16 cellular contexts compared by ENCODE assay signal in the genomic region with DNA sequence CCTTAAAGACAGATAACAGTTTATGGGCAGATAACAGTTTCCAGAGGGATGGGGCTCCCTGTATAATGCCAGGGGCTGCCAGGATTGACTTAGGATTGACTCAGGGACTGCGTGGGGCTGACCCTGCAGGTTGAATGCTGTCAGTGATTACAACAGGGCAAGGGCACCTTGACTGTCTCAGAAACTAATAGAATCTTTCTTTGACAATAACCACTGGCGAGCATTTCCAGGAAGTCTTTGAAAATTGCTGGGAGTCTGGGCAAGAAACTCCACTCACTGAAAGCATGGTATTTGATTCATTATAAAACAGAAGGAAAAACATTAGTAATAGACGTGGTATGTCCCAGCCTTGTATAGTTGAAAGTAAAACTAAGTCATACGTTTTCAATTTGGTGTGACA.
A peak's percentile ranks its signal among the peaks of the same experiment; 100 is the strongest.
DNase-seq lines count a peak whose midpoint lies in the region; ATAC-seq and TF ChIP-seq lines count a peak whose summit lies in the region.
"Had no signal": no experiment of that assay in that cellular context is flagged by ENCODE, and none has a peak within 500 bp of the region (broad histone marks: within the 10 kb centered on the region; RNA-seq: fewer than 3 reads in every experiment).

No MANE protein-coding gene starts in this region.

- peaks cover 6% of the 10 kb centered on the region for H3K4me1 ChIP-seq in mammary epithelial cell (ENCODE audit: insufficient read depth, low read length)
- peaks cover 14 to 41% (median 21%) of the 10 kb centered on the region in 3 donors for H3K4me1 ChIP-seq in gastroesophageal sphincter
- H3K4me1 ChIP-seq: SJCRH30 had no signal

- H3K9ac ChIP-seq in mammary epithelial cell (ENCODE audit: insufficient read depth, low read length) = no peak overlapping the region

- H3K9me3 ChIP-seq in mammary epithelial cell (replicated peaks; ENCODE audit: insufficient read depth, low read length) = no peaks in the 10 kb centered on the region
- H3K9me3 ChIP-seq in gastroesophageal sphincter = peaks cover 0 to 6% (median 0%) of the 10 kb centered on the region in 3 donors
- H3K9me3 ChIP-seq: SJCRH30 had no signal

- H3K36me3 ChIP-seq in mammary epithelial cell (ENCODE audit: insufficient read depth, low read length) = no peaks in the 10 kb centered on the region
- H3K36me3 ChIP-seq in gastroesophageal sphincter = no peaks in the 10 kb centered on the region
- H3K36me3 ChIP-seq: SJCRH30 had no signal

- peak; percentile 47 for ATAC-seq in gastroesophageal sphincter
- no peak for ATAC-seq in T-cell (replicated peaks in 1 of 4)
- ATAC-seq: left colon had no signal

- no peak overlapping the region for H3K4me3 Mint-ChIP-seq in MCF 10A (ENCODE audit: unreplicated experiment)
- no peak overlapping the region for H3K4me3 Mint-ChIP-seq in T-cell
- H3K4me3 Mint-ChIP-seq: nephron progenitor cell had no signal

- no peak overlapping the region for H2AFZ ChIP-seq in mammary epithelial cell (ENCODE audit: low read depth, low read length)

- no peaks in the 10 kb centered on the region for H3K79me2 ChIP-seq in mammary epithelial cell (ENCODE audit: insufficient read depth, low read length)

- H3K27me3 ChIP-seq in mammary epithelial cell (ENCODE audit: insufficient read depth, low read length) = no peaks in the 10 kb centered on the region
- no peaks in the 10 kb centered on the region for H3K27me3 ChIP-seq in gastroesophageal sphincter
- H3K27me3 ChIP-seq: SJCRH30 had no signal

- intact Hi-C loops in MCF 10A (cut with micrococcal nuclease) = no loop called here
- intact Hi-C loops in mammary epithelial cell (cut with micrococcal nuclease) = no loop called here

- H3K4me2 ChIP-seq in mammary epithelial cell (ENCODE audit: insufficient read depth, low read depth, low read length) = no peak overlapping the region

- POLR2A ChIA-PET in MCF 10A (lab: Yijun Ruan, JAX) = no interaction called here
- POLR2A ChIA-PET in T-cell (lab: Charles Lee) = no interaction called here

- H3K4me3 ChIP-seq in mammary epithelial cell (replicated peaks in 1 of 3; ENCODE audit: insufficient read depth in 1 of 3, low read depth in 2 of 3, low read length in 3 of 3) = no peak overlapping the region
- H3K4me3 ChIP-seq in astrocyte of the cerebellum (ENCODE audit: low read depth, low read length) = no peak overlapping the region
- H3K4me3 ChIP-seq in gastroesophageal sphincter = no peak overlapping the region
- H3K4me3 ChIP-seq: SJCRH30, skin epidermis had no signal

- H3K4me1 Mint-ChIP-seq in MCF 10A (ENCODE audit: insufficient read depth, unreplicated experiment) (peaks cover 14% of the 10 kb centered on the region), T-cell (peaks cover 4 to 11% (median 10%) of the 10 kb centered on the region in 3 donors)
- H3K4me1 Mint-ChIP-seq: nephron progenitor cell had no signal

- H3K27me3 Mint-ChIP-seq in MCF 10A (ENCODE audit: insufficient read depth, unreplicated experiment) (no peaks in the 10 kb centered on the region), T-cell (no peaks in the 10 kb centered on the region)

- CTCF ChIA-PET in MCF 10A (lab: Yijun Ruan, JAX) = interaction anchor here (0.7 kb wide), 1 partner anchor 11 kb away, joined by 3 read pairs; no protein-coding TSS in a partner anchor
- CTCF ChIA-PET in mammary epithelial cell (lab: Charles Lee; ENCODE audit: low non-redundant PET) = no interaction called here
- CTCF ChIA-PET in T-cell (lab: Charles Lee) = no interaction called here

- H3K9me3 Mint-ChIP-seq in MCF 10A (ENCODE audit: unreplicated experiment) = no peaks in the 10 kb centered on the region
- H3K9me3 Mint-ChIP-seq in T-cell = no peaks in the 10 kb centered on the region

- H3K36me3 Mint-ChIP-seq in MCF 10A (ENCODE audit: insufficient read depth, unreplicated experiment) = no peaks in the 10 kb centered on the region
- H3K36me3 Mint-ChIP-seq in T-cell = peaks cover 15% of the 10 kb centered on the region

- TF ChIP-seq POLR2A in gastroesophageal sphincter (IDR thresholded peaks at IDR 0.05) = no peak

- H4K20me1 ChIP-seq in mammary epithelial cell (ENCODE audit: insufficient read depth, low read length) = no peaks in the 10 kb centered on the region

- DNase-seq in MCF 10A (ENCODE audit: unreplicated experiment) (peak; percentile 18), mammary epithelial cell (no peak), astrocyte of the cerebellum (ENCODE audit: low read depth) (peak; percentile 33), NCI-H748 (lab: John Stamatoyannopoulos, UW; ENCODE audit: unreplicated experiment) (no peak), pons (ENCODE audit: low spot score) (no peak), T-cell (no peak)
- DNase-seq in activated CD4-positive, alpha-beta T cell treated with anti-CD3 and anti-CD28 coated beads, Interleukin-2, amount 50 U/mL, for 1 hour = no peak
- DNase-seq: activated CD4-positive, CD25-positive, alpha-beta regulatory T cell; DND-41; H7; left colon; NCI-H1436; nephron progenitor cell; SJCRH30 had no signal

- in situ Hi-C loops in mammary epithelial cell (cut with MboI; ENCODE audit: low sequenced_read_pairs in 2 of 2) = no loop called here
- in situ Hi-C loops in astrocyte of the cerebellum (cut with HindIII; ENCODE audit: low sequenced_read_pairs) = no loop called here

- TF ChIP-seq CTCF in MCF 10A (IDR thresholded peaks at IDR 0.05; ENCODE audit: unreplicated experiment) (no peak), mammary epithelial cell (conservative IDR thresholded peaks at IDR 0.05 in 1 of 2, IDR thresholded peaks at IDR 0.05 in 1 of 2; ENCODE audit: extremely low read depth in 1 of 2, insufficient read depth in 1 of 2, low read depth in 1 of 2, low read length in 2 of 2) (no peak), astrocyte of the cerebellum (IDR thresholded peaks at IDR 0.05; ENCODE audit: low read depth, low read length, missing control alignments) (no peak), gastroesophageal sphincter (IDR thresholded peaks at IDR 0.05) (no peak)

- TF ChIP-seq EP300 in gastroesophageal sphincter (IDR thresholded peaks at IDR 0.05) = no peak

- H3K27ac ChIP-seq in mammary epithelial cell (ENCODE audit: insufficient read depth, low read depth, low read length) (no peak overlapping the region), gastroesophageal sphincter (no peak overlapping the region)
- H3K27ac ChIP-seq: SJCRH30 had no signal

- H3K27ac Mint-ChIP-seq in MCF 10A (ENCODE audit: low read depth, unreplicated experiment) (no peak overlapping the region), T-cell (no peak overlapping the region)

- 85% methylated on average over 4 of the region's 4 CpGs for WGBS in mammary epithelial cell (ENCODE audit: low coverage, missing lambda C conversion rate)
- WGBS in gastroesophageal sphincter (ENCODE audit: low coverage in 1 of 2), 2 donors = 40 to 46% methylated on average over 3 to 4 of the region's 4 CpGs

- dilution Hi-C loops in mammary epithelial cell (cut with HindIII; ENCODE audit: low sequenced_read_pairs) = no loop called here

- BruUV-seq in MCF 10A (replicated peaks; lab: Mats Ljungman, UMichigan) (no TSS peak), mammary epithelial cell (replicated peaks; lab: Mats Ljungman, UMichigan) (no TSS peak)

Comparison
In these comparisons a context has a peak if more than half of its experiments do, and no peak if none do; other contexts are left out.
1. DNase-seq: peak in MCF 10A (single experiment) and astrocyte of the cerebellum (single experiment); none in mammary epithelial cell (single experiment), NCI-H748 (single experiment), pons (single experiment), activated CD4-positive, alpha-beta T cell treated with anti-CD3 and anti-CD28 coated beads, Interleukin-2, amount 50 U/mL, for 1 hour (single experiment) and T-cell (0 of 34).